In genomic region chr2:55106148-55106547, GRCh38 we compare ENCODE assay signal across 2 cellular contexts.
TF ChIP-seq lines count a peak whose summit lies in the region.

No MANE protein-coding gene starts in this region.

TF ChIP-seq in IMR-90, 13 proteins besides CTCF, POLR2A, EP300 and RAD21:
- TF ChIP-seq CEBPB (IDR thresholded peaks at IDR 0.05; ENCODE audit: low read depth, low read length): peak; percentile 96
- no peak for TF ChIP-seq FOS (IDR thresholded peaks at IDR 0.05; ENCODE audit: low read depth, low read length)

TF ChIP-seq in K562, 482 proteins besides CTCF, POLR2A, EP300 and RAD21 (continues in another document):
- peak; percentile 78 for TF ChIP-seq BRD9 (IDR thresholded peaks at IDR 0.05; ENCODE audit: low read depth, partially characterized antibody)
- no peak for TF ChIP-seq SRSF7 (optimal IDR thresholded peaks at IDR 0.05; ENCODE audit: low read depth, low read length)
- TF ChIP-seq NFRKB (IDR thresholded peaks at IDR 0.05; ENCODE audit: low read depth): 0 out of 2 replicates have a peak, but pooled peaks have one; percentile 37
- TF ChIP-seq CXXC5 (CRISPR knock-in tag; IDR thresholded peaks at IDR 0.05): peak; percentile 48
- TF ChIP-seq FOSL1 (tag; conservative IDR thresholded peaks at IDR 0.05): 0 out of 2 replicates have a peak, but pooled peaks have one; percentile 31
- no peak; the same call in 1 of the 2 replicates for TF ChIP-seq SMARCA5 (IDR thresholded peaks at IDR 0.05)
- 0 out of 2 replicates have a peak, but pooled peaks have one; percentile 14 for TF ChIP-seq FOXM1 (IDR thresholded peaks at IDR 0.05; ENCODE audit: low read depth)
- TF ChIP-seq FOXM1 (CRISPR knock-in tag; IDR thresholded peaks at IDR 0.05; ENCODE audit: low read depth): no peak
- TF ChIP-seq JUND (IDR thresholded peaks at IDR 0.05; ENCODE audit: borderline replicate concordance, low read depth, low read length): peak; percentile 77; the same call in 1 of the 2 replicates
- TF ChIP-seq JUND (tag; IDR thresholded peaks at IDR 0.05; ENCODE audit: borderline replicate concordance, low read depth, low read length): peak; percentile 71; the same call in 1 of the 3 replicates
- TF ChIP-seq, protein P1, sequence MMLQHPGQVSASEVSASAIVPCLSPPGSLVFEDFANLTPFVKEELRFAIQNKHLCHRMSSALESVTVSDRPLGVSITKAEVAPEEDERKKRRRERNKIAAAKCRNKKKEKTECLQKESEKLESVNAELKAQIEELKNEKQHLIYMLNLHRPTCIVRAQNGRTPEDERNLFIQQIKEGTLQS (IDR thresholded peaks at IDR 0.05): peak; percentile 96
- TF ChIP-seq, protein P1 (CRISPR knock-in tag; conservative IDR thresholded peaks at IDR 0.05): no peak
- TF ChIP-seq JUN (IDR thresholded peaks at IDR 0.05; ENCODE audit: borderline replicate concordance, low read depth, low read length): 0 out of 2 replicates have a peak, but pooled peaks have one; percentile 48
- TF ChIP-seq JUN (CRISPR knock-in tag; IDR thresholded peaks at IDR 0.05; ENCODE audit: borderline replicate concordance): no peak
- 0 out of 2 replicates have a peak, but pooled peaks have one; percentile 44 for TF ChIP-seq HDAC2 (IDR thresholded peaks at IDR 0.05)
- 0 out of 2 replicates have a peak, but pooled peaks have one; percentile 34 for TF ChIP-seq ZNF584 (CRISPR knock-in tag; IDR thresholded peaks at IDR 0.05; ENCODE audit: low read depth)
- TF ChIP-seq, protein P2, sequence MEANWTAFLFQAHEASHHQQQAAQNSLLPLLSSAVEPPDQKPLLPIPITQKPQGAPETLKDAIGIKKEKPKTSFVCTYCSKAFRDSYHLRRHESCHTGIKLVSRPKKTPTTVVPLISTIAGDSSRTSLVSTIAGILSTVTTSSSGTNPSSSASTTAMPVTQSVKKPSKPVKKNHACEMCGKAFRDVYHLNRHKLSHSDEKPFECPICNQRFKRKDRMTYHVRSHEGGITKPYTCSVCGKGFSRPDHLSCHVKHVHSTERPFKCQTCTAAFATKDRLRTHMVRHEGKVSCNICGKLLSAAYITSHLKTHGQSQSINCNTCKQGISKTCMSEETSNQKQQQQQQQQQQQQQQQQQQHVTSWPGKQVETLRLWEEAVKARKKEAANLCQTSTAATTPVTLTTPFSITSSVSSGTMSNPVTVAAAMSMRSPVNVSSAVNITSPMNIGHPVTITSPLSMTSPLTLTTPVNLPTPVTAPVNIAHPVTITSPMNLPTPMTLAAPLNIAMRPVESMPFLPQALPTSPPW (CRISPR knock-in tag; IDR thresholded peaks at IDR 0.05): peak; percentile 28; the same call in 1 of the 2 replicates
- 0 out of 4 replicates have a peak, but pooled peaks of 1 of the 2 experiments have one; percentile 28 for TF ChIP-seq FOXK2 (conservative IDR thresholded peaks at IDR 0.05 in 1 of 2, IDR thresholded peaks at IDR 0.05 in 1 of 2; ENCODE audit: low read depth in 2 of 2)
- TF ChIP-seq, protein P3, sequence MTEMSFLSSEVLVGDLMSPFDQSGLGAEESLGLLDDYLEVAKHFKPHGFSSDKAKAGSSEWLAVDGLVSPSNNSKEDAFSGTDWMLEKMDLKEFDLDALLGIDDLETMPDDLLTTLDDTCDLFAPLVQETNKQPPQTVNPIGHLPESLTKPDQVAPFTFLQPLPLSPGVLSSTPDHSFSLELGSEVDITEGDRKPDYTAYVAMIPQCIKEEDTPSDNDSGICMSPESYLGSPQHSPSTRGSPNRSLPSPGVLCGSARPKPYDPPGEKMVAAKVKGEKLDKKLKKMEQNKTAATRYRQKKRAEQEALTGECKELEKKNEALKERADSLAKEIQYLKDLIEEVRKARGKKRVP (CRISPR knock-in tag; IDR thresholded peaks at IDR 0.05): peak; percentile 66; the same call in 1 of the 2 replicates
- 0 out of 2 replicates have a peak, but pooled peaks have one; percentile 26 for TF ChIP-seq CBFA2T3 (IDR thresholded peaks at IDR 0.05)
- no peak for TF ChIP-seq RAD51 (IDR thresholded peaks at IDR 0.05; ENCODE audit: borderline replicate concordance, low read depth)
- TF ChIP-seq CEBPG (CRISPR knock-in tag; IDR thresholded peaks at IDR 0.05): peak; percentile 85
- TF ChIP-seq CEBPG (tag; conservative IDR thresholded peaks at IDR 0.05 in 1 of 2, IDR thresholded peaks at IDR 0.05 in 1 of 2): peak; percentile 96
- no peak for TF ChIP-seq NR2C2 (CRISPR knock-in tag; IDR thresholded peaks at IDR 0.05)
- peak; percentile 32; the same call in 1 of the 2 replicates for TF ChIP-seq NR2C2 (tag; IDR thresholded peaks at IDR 0.05)
- peak in 1 of 2 experiments; percentile 71; a peak in 1 of 4 replicates for TF ChIP-seq TRIM24 (IDR thresholded peaks at IDR 0.05)
- TF ChIP-seq EHMT2 (IDR thresholded peaks at IDR 0.05): no peak
- peak; percentile 55; the same call in 1 of the 2 replicates for TF ChIP-seq SMAD4 (CRISPR knock-in tag; conservative IDR thresholded peaks at IDR 0.05)
- no peak for TF ChIP-seq YY1 (IDR thresholded peaks at IDR 0.05; ENCODE audit: borderline replicate concordance in 1 of 3, control insufficient read depth in 1 of 3, extremely low read depth in 1 of 3, insufficient read depth in 3 of 3, insufficient read length in 1 of 3, insufficient replicate concordance in 2 of 3, low read depth in 1 of 3, low read length in 2 of 3)
- TF ChIP-seq ZHX1 (conservative IDR thresholded peaks at IDR 0.05; ENCODE audit: low read length): no peak
- TF ChIP-seq EP400 (IDR thresholded peaks at IDR 0.05): peak; percentile 41; the same call in 1 of the 2 replicates
- TF ChIP-seq, protein P4, sequence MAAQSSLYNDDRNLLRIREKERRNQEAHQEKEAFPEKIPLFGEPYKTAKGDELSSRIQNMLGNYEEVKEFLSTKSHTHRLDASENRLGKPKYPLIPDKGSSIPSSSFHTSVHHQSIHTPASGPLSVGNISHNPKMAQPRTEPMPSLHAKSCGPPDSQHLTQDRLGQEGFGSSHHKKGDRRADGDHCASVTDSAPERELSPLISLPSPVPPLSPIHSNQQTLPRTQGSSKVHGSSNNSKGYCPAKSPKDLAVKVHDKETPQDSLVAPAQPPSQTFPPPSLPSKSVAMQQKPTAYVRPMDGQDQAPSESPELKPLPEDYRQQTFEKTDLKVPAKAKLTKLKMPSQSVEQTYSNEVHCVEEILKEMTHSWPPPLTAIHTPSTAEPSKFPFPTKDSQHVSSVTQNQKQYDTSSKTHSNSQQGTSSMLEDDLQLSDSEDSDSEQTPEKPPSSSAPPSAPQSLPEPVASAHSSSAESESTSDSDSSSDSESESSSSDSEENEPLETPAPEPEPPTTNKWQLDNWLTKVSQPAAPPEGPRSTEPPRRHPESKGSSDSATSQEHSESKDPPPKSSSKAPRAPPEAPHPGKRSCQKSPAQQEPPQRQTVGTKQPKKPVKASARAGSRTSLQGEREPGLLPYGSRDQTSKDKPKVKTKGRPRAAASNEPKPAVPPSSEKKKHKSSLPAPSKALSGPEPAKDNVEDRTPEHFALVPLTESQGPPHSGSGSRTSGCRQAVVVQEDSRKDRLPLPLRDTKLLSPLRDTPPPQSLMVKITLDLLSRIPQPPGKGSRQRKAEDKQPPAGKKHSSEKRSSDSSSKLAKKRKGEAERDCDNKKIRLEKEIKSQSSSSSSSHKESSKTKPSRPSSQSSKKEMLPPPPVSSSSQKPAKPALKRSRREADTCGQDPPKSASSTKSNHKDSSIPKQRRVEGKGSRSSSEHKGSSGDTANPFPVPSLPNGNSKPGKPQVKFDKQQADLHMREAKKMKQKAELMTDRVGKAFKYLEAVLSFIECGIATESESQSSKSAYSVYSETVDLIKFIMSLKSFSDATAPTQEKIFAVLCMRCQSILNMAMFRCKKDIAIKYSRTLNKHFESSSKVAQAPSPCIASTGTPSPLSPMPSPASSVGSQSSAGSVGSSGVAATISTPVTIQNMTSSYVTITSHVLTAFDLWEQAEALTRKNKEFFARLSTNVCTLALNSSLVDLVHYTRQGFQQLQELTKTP (IDR thresholded peaks at IDR 0.05; ENCODE audit: low read depth in 1 of 2, partially characterized antibody in 2 of 2): peak; percentile 28 to 78
- 0 out of 4 replicates have a peak, but pooled peaks of 1 of the 2 experiments have one; percentile 50 for TF ChIP-seq ARNT (IDR thresholded peaks at IDR 0.05)
- TF ChIP-seq TBL1XR1 (IDR thresholded peaks at IDR 0.05; ENCODE audit: low read length in 2 of 2): peak in 1 of 2 experiments; percentile 41; a peak in 1 of 4 replicates
- peak; percentile 80 for TF ChIP-seq ARID1B (IDR thresholded peaks at IDR 0.05)
- no peak for TF ChIP-seq KAT7 (CRISPR knock-in tag; IDR thresholded peaks at IDR 0.05; ENCODE audit: borderline replicate concordance)
- TF ChIP-seq NBN (IDR thresholded peaks at IDR 0.05; ENCODE audit: low read depth): peak; percentile 48; the same call in 1 of the 2 replicates
- no peak for TF ChIP-seq ZBTB5 (IDR thresholded peaks at IDR 0.05)
- 0 out of 2 replicates have a peak, but pooled peaks have one; percentile 42 for TF ChIP-seq ZEB2 (IDR thresholded peaks at IDR 0.05)
- TF ChIP-seq NR1H2 (CRISPR knock-in tag; IDR thresholded peaks at IDR 0.05): no peak
- TF ChIP-seq SMARCC2 (IDR thresholded peaks at IDR 0.05; ENCODE audit: low read depth): peak; percentile 59; the same call in 1 of the 2 replicates
- TF ChIP-seq MEIS2 (IDR thresholded peaks at IDR 0.05; ENCODE audit: partially characterized antibody): peak; percentile 48
- TF ChIP-seq SMARCE1 (IDR thresholded peaks at IDR 0.05): peak; percentile 75; the same call in 1 of the 2 replicates
- peak; percentile 81 for TF ChIP-seq SMARCA4 (IDR thresholded peaks at IDR 0.05)
- TF ChIP-seq DPF2 (IDR thresholded peaks at IDR 0.05): peak; percentile 76
- no peak for TF ChIP-seq POLR3A (IDR thresholded peaks at IDR 0.05; ENCODE audit: borderline replicate concordance, extremely low read depth, insufficient read depth, insufficient read length)
- TF ChIP-seq ZNF592 (IDR thresholded peaks at IDR 0.05): 0 out of 2 replicates have a peak, but pooled peaks have one; percentile 33
- TF ChIP-seq CEBPB (tag; IDR thresholded peaks at IDR 0.05): peak; percentile 93
- TF ChIP-seq MTA1 (IDR thresholded peaks at IDR 0.05; ENCODE audit: borderline replicate concordance): peak; percentile 87
- TF ChIP-seq ATF7 (IDR thresholded peaks at IDR 0.05): peak; percentile 78
- TF ChIP-seq MYC (IDR thresholded peaks at IDR 0.05; ENCODE audit: low read depth, low read length): 0 out of 2 replicates have a peak, but pooled peaks have one; percentile 39
- no peak for TF ChIP-seq MYC (CRISPR knock-in tag; IDR thresholded peaks at IDR 0.05; ENCODE audit: borderline replicate concordance, low read depth)
